In genomic region chr10:30639946-30640786, GRCh38 we compare ENCODE assay signal across 8 cellular contexts. TPM values are rescaled to one million over a fixed set of nuclear protein-coding genes. Genes with fewer than 3 reads are reported as not detected.
DNase-seq lines count a peak whose midpoint lies in the region; ATAC-seq and TF ChIP-seq lines count a peak whose summit lies in the region.

No MANE protein-coding gene starts in this region.

- H3K27me3 Mint-ChIP-seq in neural progenitor cell (ENCODE audit: insufficient read depth, low read depth) = peaks cover 2% of the 10 kb centered on the region

- H3K4me2 ChIP-seq in SK-N-SH (no peak overlapping the region), neural progenitor cell (no peak overlapping the region)

- H3K27ac ChIP-seq in HL-60 (replicated peaks) = no peak overlapping the region
- no peak overlapping the region for H3K27ac ChIP-seq in SK-N-SH (ENCODE audit: low read depth in 2 of 2, low read length in 1 of 2)
- H3K27ac ChIP-seq in esophagus squamous epithelium = no peak overlapping the region
- no peak overlapping the region for H3K27ac ChIP-seq in neural progenitor cell

- H3K4me3 ChIP-seq in HL-60 (replicated peaks; ENCODE audit: insufficient read depth, low read length) = no peak overlapping the region
- peak overlapping the region in 1 of 2 experiments; percentile 23; a peak in 1 of 4 replicates for H3K4me3 ChIP-seq in SK-N-SH (ENCODE audit: low read depth in 2 of 2, low read length in 1 of 2)
- H3K4me3 ChIP-seq in esophagus squamous epithelium = no peak overlapping the region
- H3K4me3 ChIP-seq in neural progenitor cell = no peak overlapping the region

- CTCF ChIA-PET in SK-N-SH (lab: Yijun Ruan, JAX) = interaction anchor here (0.6 to 3.5 kb wide), 43 partner anchors 8 to 1509 kb away, joined by 3 to 31 read pairs (median 4); partner anchors contain the start of gene LYZL2

- H3K4me1 ChIP-seq in SK-N-SH (ENCODE audit: control insufficient read depth in 1 of 2, insufficient read depth in 2 of 2, low read depth in 1 of 2, low read length in 1 of 2) = no peaks in the 10 kb centered on the region
- no peaks in the 10 kb centered on the region for H3K4me1 ChIP-seq in esophagus squamous epithelium
- peaks cover 4% of the 10 kb centered on the region for H3K4me1 ChIP-seq in neural progenitor cell

- TF ChIP-seq EP300 in SK-N-SH (IDR thresholded peaks at IDR 0.05; ENCODE audit: borderline replicate concordance in 1 of 2, low read depth in 1 of 2, low read length in 1 of 2) = no peak

- H3K27ac Mint-ChIP-seq in neural progenitor cell = no peak overlapping the region

- H3K36me3 Mint-ChIP-seq in neural progenitor cell = no peaks in the 10 kb centered on the region

- no peaks in the 10 kb centered on the region for H3K9me3 Mint-ChIP-seq in neural progenitor cell

- H3K27me3 ChIP-seq in HL-60 (ENCODE audit: insufficient read depth, poor library complexity, severe bottlenecking) (peaks cover 7% of the 10 kb centered on the region), SK-N-SH (ENCODE audit: insufficient read depth) (no peaks in the 10 kb centered on the region), esophagus squamous epithelium (peaks cover 0 to 20% (median 0%) of the 10 kb centered on the region in 4 donors), neural progenitor cell (no peaks in the 10 kb centered on the region)

- peaks cover 4% of the 10 kb centered on the region for H3F3A ChIP-seq in SK-N-SH (replicated peaks; ENCODE audit: insufficient read depth)
- H3F3A ChIP-seq in neural progenitor cell (ENCODE audit: low read depth) = no peaks in the 10 kb centered on the region

- H3K9me2 ChIP-seq in SK-N-SH = no peaks in the 10 kb centered on the region

- no peaks in the 10 kb centered on the region for H3K36me3 ChIP-seq in SK-N-SH (replicated peaks in 1 of 2; ENCODE audit: control insufficient read depth in 1 of 2, insufficient read depth in 2 of 2, low read length in 1 of 2)
- H3K36me3 ChIP-seq in esophagus squamous epithelium = no peaks in the 10 kb centered on the region
- H3K36me3 ChIP-seq in neural progenitor cell = no peaks in the 10 kb centered on the region

- DNase-seq in NCI-H1417 (lab: John Stamatoyannopoulos, UW) = peak in 2 of 3 experiments; percentile 6 to 61
- no peak for DNase-seq in NCI-H1417 treated with DMSO at 0.1 percent for 48 hours (lab: John Stamatoyannopoulos, UW)
- peak in 1 of 2 experiments; percentile 8 for DNase-seq in HL-60 (ENCODE audit: low read depth in 1 of 2, low spot score in 1 of 2)
- peak; percentile 48 for DNase-seq in SK-N-SH
- DNase-seq in esophagus squamous epithelium (lab: John Stamatoyannopoulos, UW) = no peak
- DNase-seq in neural progenitor cell (ENCODE audit: low spot score) = peak; percentile 58
- no peak for DNase-seq in stimulated activated CD4-positive, alpha-beta T cell treated with anti-CD3 and anti-CD28 coated beads, Interleukin-12 subunit alpha, Interleukin-12 subunit beta, amount 100 ng/mL, for 4 hours

- H3K4me3 Mint-ChIP-seq in neural progenitor cell = no peak overlapping the region

- no peaks in the 10 kb centered on the region for H3K79me2 ChIP-seq in SK-N-SH (ENCODE audit: insufficient read depth)
- no peaks in the 10 kb centered on the region for H3K79me2 ChIP-seq in neural progenitor cell (ENCODE audit: low read depth)

- no peak for ATAC-seq in HG02759 (IDR thresholded peaks at IDR 0.05; ENCODE audit: unreplicated experiment)

- intact Hi-C loops in esophagus squamous epithelium (cut with DNase I) = no loop called here

- no peak overlapping the region for H2AFZ ChIP-seq in SK-N-SH (ENCODE audit: low read depth)
- H2AFZ ChIP-seq in neural progenitor cell (replicated peaks) = no peak overlapping the region

- 45% methylated on average over 6 of the region's 6 CpGs for WGBS in SK-N-SH (ENCODE audit: low lambda C conversion rate)
- 36 to 51% methylated on average over 6 of the region's 6 CpGs for WGBS in esophagus squamous epithelium, 2 donors

- TF ChIP-seq POLR2A in esophagus squamous epithelium (IDR thresholded peaks at IDR 0.05) = no peak

- peak; percentile 56 for TF ChIP-seq RAD21 in SK-N-SH (IDR thresholded peaks at IDR 0.05; ENCODE audit: low read length)

- H3K9me3 ChIP-seq in SK-N-SH = no peaks in the 10 kb centered on the region
- H3K9me3 ChIP-seq in esophagus squamous epithelium = no peaks in the 10 kb centered on the region
- no peaks in the 10 kb centered on the region for H3K9me3 ChIP-seq in neural progenitor cell (ENCODE audit: low read depth)

- no peak overlapping the region for H3K9ac ChIP-seq in SK-N-SH
- H3K9ac ChIP-seq in neural progenitor cell = no peak overlapping the region

- POLR2A ChIA-PET in SK-N-SH (lab: Yijun Ruan, JAX) = interaction anchor here (0.7 kb wide), 1 partner anchor 49 kb away, joined by 3 read pairs; no protein-coding TSS in a partner anchor

- TF ChIP-seq CTCF in HL-60 (IDR thresholded peaks at IDR 0.05; ENCODE audit: insufficient read depth, low read length) (peak; percentile 19), SK-N-SH (IDR thresholded peaks at IDR 0.05) (peak; percentile 94), esophagus squamous epithelium (IDR thresholded peaks at IDR 0.05) (peak; percentile 59 to 88 (median 72)), neural progenitor cell (IDR thresholded peaks at IDR 0.05) (peak; percentile 90)

- peaks cover 36% of the 10 kb centered on the region for H3K4me1 Mint-ChIP-seq in neural progenitor cell

- H4K20me1 ChIP-seq in SK-N-SH (ENCODE audit: insufficient read depth) (no peaks in the 10 kb centered on the region), neural progenitor cell (ENCODE audit: low read depth) (no peaks in the 10 kb centered on the region)

TF ChIP-seq in SK-N-SH, 30 proteins besides CTCF, POLR2A, EP300 and RAD21 (continues in another document):
- no peak for TF ChIP-seq ELF1 (IDR thresholded peaks at IDR 0.05)
- TF ChIP-seq YY1 (IDR thresholded peaks at IDR 0.05; ENCODE audit: low read depth) = no peak
- TF ChIP-seq TEAD4 (IDR thresholded peaks at IDR 0.05; ENCODE audit: borderline replicate concordance, insufficient read depth) = no peak
- TF ChIP-seq, protein P1, sequence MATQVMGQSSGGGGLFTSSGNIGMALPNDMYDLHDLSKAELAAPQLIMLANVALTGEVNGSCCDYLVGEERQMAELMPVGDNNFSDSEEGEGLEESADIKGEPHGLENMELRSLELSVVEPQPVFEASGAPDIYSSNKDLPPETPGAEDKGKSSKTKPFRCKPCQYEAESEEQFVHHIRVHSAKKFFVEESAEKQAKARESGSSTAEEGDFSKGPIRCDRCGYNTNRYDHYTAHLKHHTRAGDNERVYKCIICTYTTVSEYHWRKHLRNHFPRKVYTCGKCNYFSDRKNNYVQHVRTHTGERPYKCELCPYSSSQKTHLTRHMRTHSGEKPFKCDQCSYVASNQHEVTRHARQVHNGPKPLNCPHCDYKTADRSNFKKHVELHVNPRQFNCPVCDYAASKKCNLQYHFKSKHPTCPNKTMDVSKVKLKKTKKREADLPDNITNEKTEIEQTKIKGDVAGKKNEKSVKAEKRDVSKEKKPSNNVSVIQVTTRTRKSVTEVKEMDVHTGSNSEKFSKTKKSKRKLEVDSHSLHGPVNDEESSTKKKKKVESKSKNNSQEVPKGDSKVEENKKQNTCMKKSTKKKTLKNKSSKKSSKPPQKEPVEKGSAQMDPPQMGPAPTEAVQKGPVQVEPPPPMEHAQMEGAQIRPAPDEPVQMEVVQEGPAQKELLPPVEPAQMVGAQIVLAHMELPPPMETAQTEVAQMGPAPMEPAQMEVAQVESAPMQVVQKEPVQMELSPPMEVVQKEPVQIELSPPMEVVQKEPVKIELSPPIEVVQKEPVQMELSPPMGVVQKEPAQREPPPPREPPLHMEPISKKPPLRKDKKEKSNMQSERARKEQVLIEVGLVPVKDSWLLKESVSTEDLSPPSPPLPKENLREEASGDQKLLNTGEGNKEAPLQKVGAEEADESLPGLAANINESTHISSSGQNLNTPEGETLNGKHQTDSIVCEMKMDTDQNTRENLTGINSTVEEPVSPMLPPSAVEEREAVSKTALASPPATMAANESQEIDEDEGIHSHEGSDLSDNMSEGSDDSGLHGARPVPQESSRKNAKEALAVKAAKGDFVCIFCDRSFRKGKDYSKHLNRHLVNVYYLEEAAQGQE (IDR thresholded peaks at IDR 0.05; ENCODE audit: low read depth, low read length) = no peak
- TF ChIP-seq CHD2 (IDR thresholded peaks at IDR 0.05; ENCODE audit: low read length, partially characterized antibody) = no peak
- TF ChIP-seq SIN3A (IDR thresholded peaks at IDR 0.05; ENCODE audit: borderline replicate concordance, low read depth, low read length) = no peak
- 0 out of 2 replicates have a peak, but pooled peaks have one; percentile 15 for TF ChIP-seq RCOR1 (IDR thresholded peaks at IDR 0.05; ENCODE audit: low read length)
- TF ChIP-seq MEF2A (IDR thresholded peaks at IDR 0.05; ENCODE audit: borderline replicate concordance, low read depth) = no peak
- TF ChIP-seq RXRA (IDR thresholded peaks at IDR 0.05; ENCODE audit: borderline replicate concordance, low read depth) = no peak
- no peak for TF ChIP-seq RFX5 (IDR thresholded peaks at IDR 0.05; ENCODE audit: low read length)
- no peak for TF ChIP-seq USF1 (IDR thresholded peaks at IDR 0.05; ENCODE audit: borderline replicate concordance, low read depth)
- TF ChIP-seq FOXJ3 (CRISPR knock-in tag; IDR thresholded peaks at IDR 0.05) = no peak
- TF ChIP-seq GATA2 (CRISPR knock-in tag; IDR thresholded peaks at IDR 0.05) = no peak
- TF ChIP-seq POLR2AphosphoS5 (IDR thresholded peaks at IDR 0.05; ENCODE audit: low read depth, low read length) = no peak
- no peak for TF ChIP-seq MAX (IDR thresholded peaks at IDR 0.05; ENCODE audit: low read depth)
- TF ChIP-seq SMC3 (IDR thresholded peaks at IDR 0.05; ENCODE audit: low read depth, low read length) = peak; percentile 30; the same call in 1 of the 2 replicates

RNA-seq across cellular contexts. Expression of gene LYZL2, which starts 10.6 kb away (rescaled TPM):
- polyA plus RNA-seq in SK-N-SH (2012; rRNA removed) = not detected in 2 replicates
- not detected in 2 replicates for polyA plus RNA-seq in SK-N-SH (2012; cell fraction: cytosol; rRNA removed)
- not detected in 2 replicates for polyA plus RNA-seq in SK-N-SH (2012; cell fraction: nucleus; rRNA removed)
- total RNA-seq in esophagus squamous epithelium (not detected), neural progenitor cell (ENCODE audit: low replicate concordance) (not detected in 2 replicates)

Comparison
In these comparisons a context has a peak if more than half of its experiments do, and no peak if none do; other contexts are left out.
1. DNase-seq: peak in NCI-H1417 (2 of 3), SK-N-SH (single experiment) and neural progenitor cell (single experiment); none in NCI-H1417 treated with DMSO at 0.1 percent for 48 hours (single experiment), esophagus squamous epithelium (single experiment) and stimulated activated CD4-positive, alpha-beta T cell treated with anti-CD3 and anti-CD28 coated beads, Interleukin-12 subunit alpha, Interleukin-12 subunit beta, amount 100 ng/mL, for 4 hours (single experiment).
2. CTCF ChIP-seq: peak in every context shown above with its lines; median percentile 94 in SK-N-SH; 90 in neural progenitor cell; 72 in esophagus squamous epithelium; 19 in HL-60.